In genomic region chr2:214069254-214069653, GRCh38 we compare ENCODE assay signal across 9 cellular contexts.
DNase-seq lines count a peak whose midpoint lies in the region; ATAC-seq and TF ChIP-seq lines count a peak whose summit lies in the region.
"Had no signal": no experiment of that assay in that cellular context is flagged by ENCODE, and none has a peak within 500 bp of the region (broad histone marks: within the 10 kb centered on the region; RNA-seq: fewer than 3 reads in every experiment).

No MANE protein-coding gene starts in this region.

- peak; percentile 4 for DNase-seq in activated CD8-positive, alpha-beta T cell treated with anti-CD3 and anti-CD28 coated beads for 36 hours
- no peak for DNase-seq in activated CD8-positive, alpha-beta T cell treated with anti-CD3 and anti-CD28 coated beads, Interleukin-2, amount 10 ng/mL, durations not matched to agents 7 days and 5 days
- peak; percentile 93 for DNase-seq in HS-5 (ENCODE audit: low read depth)
- DNase-seq in mammary epithelial cell: peak; percentile 94
- peak; percentile 49 to 65 for DNase-seq in trophoblast cell
- no peak for DNase-seq in esophagus squamous epithelium (lab: John Stamatoyannopoulos, UW)
- DNase-seq: activated B cell treated with CpG ODN at 0.5 μM for 24 hours had no signal

- H3K9ac ChIP-seq in mammary epithelial cell (ENCODE audit: insufficient read depth, low read length) (no peak overlapping the region), trophoblast cell (ENCODE audit: low read length) (no peak overlapping the region)

- H3K4me3 ChIP-seq in mammary epithelial cell (replicated peaks in 1 of 3; ENCODE audit: insufficient read depth in 1 of 3, low read depth in 2 of 3, low read length in 3 of 3) (no peak overlapping the region), trophoblast cell (ENCODE audit: low read depth, low read length) (no peak overlapping the region), esophagus squamous epithelium (peak overlapping the region in 1 of 4 donors; percentile 25)

- H4K8ac ChIP-seq in trophoblast cell (ENCODE audit: low read depth, low read length): no peak overlapping the region

- H2AFZ ChIP-seq in mammary epithelial cell (ENCODE audit: low read depth, low read length): no peak overlapping the region
- no peak overlapping the region for H2AFZ ChIP-seq in trophoblast cell (ENCODE audit: insufficient read depth, low read length, poor library complexity)

- peak overlapping the region; percentile 72 for H3K27ac ChIP-seq in mammary epithelial cell (ENCODE audit: insufficient read depth, low read depth, low read length)
- peak overlapping the region; percentile 25 for H3K27ac ChIP-seq in trophoblast cell (ENCODE audit: low read depth, low read length)
- no peak overlapping the region for H3K27ac ChIP-seq in esophagus squamous epithelium

- intact Hi-C loops in activated CD8-positive, alpha-beta T cell treated with anti-CD3 and anti-CD28 coated beads for 36 hours (cut with micrococcal nuclease): no loop called here
- intact Hi-C loops in mammary epithelial cell (cut with micrococcal nuclease): loop anchor here (10.0 kb wide), 1 partner anchor 264 kb away; no protein-coding TSS in a partner anchor
- intact Hi-C loops in esophagus squamous epithelium (cut with DNase I): no loop called here

- no peak for TF ChIP-seq CTCF in activated CD8-positive, alpha-beta T cell treated with anti-CD3 and anti-CD28 coated beads for 36 hours (IDR thresholded peaks at IDR 0.05)
- no peak for TF ChIP-seq CTCF in mammary epithelial cell (conservative IDR thresholded peaks at IDR 0.05 in 1 of 2, IDR thresholded peaks at IDR 0.05 in 1 of 2; ENCODE audit: extremely low read depth in 1 of 2, insufficient read depth in 1 of 2, low read depth in 1 of 2, low read length in 2 of 2)
- TF ChIP-seq CTCF in esophagus squamous epithelium (IDR thresholded peaks at IDR 0.05): no peak

- WGBS in mammary epithelial cell (ENCODE audit: low coverage, missing lambda C conversion rate): 3% methylated on average over 2 of the region's 2 CpGs
- no CpG with 5 or more reads among the region's 2 CpGs for WGBS in trophoblast cell (ENCODE audit: extremely low coverage, insufficient coverage, insufficient read length)
- 20% methylated on average over 2 of the region's 2 CpGs for WGBS in esophagus squamous epithelium, 2 donors

- no peaks in the 10 kb centered on the region for H3K27me3 Mint-ChIP-seq in activated CD8-positive, alpha-beta T cell treated with anti-CD3 and anti-CD28 coated beads for 36 hours
- H3K27me3 Mint-ChIP-seq in activated CD8-positive, alpha-beta T cell treated with anti-CD3 and anti-CD28 coated beads, Interleukin-2, amount 10 ng/mL, durations not matched to agents 7 days and 5 days (ENCODE audit: low read depth): no peaks in the 10 kb centered on the region
- H3K27me3 Mint-ChIP-seq: activated B cell treated with CpG ODN at 0.5 μM for 24 hours had no signal

- dilution Hi-C loops in mammary epithelial cell (cut with HindIII; ENCODE audit: low sequenced_read_pairs): no loop called here

- CTCF ChIA-PET in activated CD8-positive, alpha-beta T cell treated with anti-CD3 and anti-CD28 coated beads for 36 hours (lab: Charles Lee): no interaction called here
- CTCF ChIA-PET in activated CD8-positive, alpha-beta T cell treated with anti-CD3 and anti-CD28 coated beads, Interleukin-2, amount 10 ng/mL, durations not matched to agents 7 days and 5 days (lab: Charles Lee): no interaction called here
- CTCF ChIA-PET in mammary epithelial cell (lab: Charles Lee; ENCODE audit: low non-redundant PET): interaction anchor here (0.8 kb wide), 1 partner anchor 342 kb away, joined by 15 read pairs; the partner anchor contains the start of gene VWC2L

- H3K27me3 ChIP-seq in mammary epithelial cell (ENCODE audit: insufficient read depth, low read length) (no peaks in the 10 kb centered on the region), trophoblast cell (ENCODE audit: insufficient read depth, low read length) (no peaks in the 10 kb centered on the region), esophagus squamous epithelium (no peaks in the 10 kb centered on the region)

- H3K18ac ChIP-seq in trophoblast cell (ENCODE audit: low read length): no peak overlapping the region

- no peak for TF ChIP-seq POLR2A in esophagus squamous epithelium (IDR thresholded peaks at IDR 0.05)

- H3K4me1 ChIP-seq in mammary epithelial cell (ENCODE audit: insufficient read depth, low read length): peaks cover 3% of the 10 kb centered on the region
- peaks cover 0 to 3% of the 10 kb centered on the region in 2 experiments for H3K4me1 ChIP-seq in trophoblast cell (ENCODE audit: control insufficient read depth in 1 of 2, insufficient read depth in 2 of 2, low read length in 2 of 2)
- peaks cover 0 to 10% (median 0%) of the 10 kb centered on the region in 3 donors for H3K4me1 ChIP-seq in esophagus squamous epithelium

- BruUV-seq in mammary epithelial cell (replicated peaks; lab: Mats Ljungman, UMichigan): no TSS peak

- H3K23ac ChIP-seq in trophoblast cell (ENCODE audit: low read length): no peak overlapping the region

- H3K4ac ChIP-seq in trophoblast cell (ENCODE audit: low read depth, low read length): no peak overlapping the region

- peak; percentile 75 for ATAC-seq in activated CD8-positive, alpha-beta T cell treated with anti-CD3 and anti-CD28 coated beads for 36 hours
- ATAC-seq in activated CD8-positive, alpha-beta T cell treated with anti-CD3 and anti-CD28 coated beads, Interleukin-2, amount 10 ng/mL, durations not matched to agents 7 days and 5 days: no peak
- no peak for ATAC-seq in GM21529 (IDR thresholded peaks at IDR 0.05; ENCODE audit: unreplicated experiment)
- ATAC-seq in HG02678 (IDR thresholded peaks at IDR 0.05; ENCODE audit: unreplicated experiment): no peak

- H3K79me2 ChIP-seq in mammary epithelial cell (ENCODE audit: insufficient read depth, low read length): no peaks in the 10 kb centered on the region
- H3K79me2 ChIP-seq in trophoblast cell (ENCODE audit: control insufficient read depth, insufficient read depth, low read length, poor library complexity): no peaks in the 10 kb centered on the region

- no peaks in the 10 kb centered on the region for H3K4me1 Mint-ChIP-seq in activated CD8-positive, alpha-beta T cell treated with anti-CD3 and anti-CD28 coated beads for 36 hours (ENCODE audit: low read depth)
- no peaks in the 10 kb centered on the region for H3K4me1 Mint-ChIP-seq in activated CD8-positive, alpha-beta T cell treated with anti-CD3 and anti-CD28 coated beads, Interleukin-2, amount 10 ng/mL, durations not matched to agents 7 days and 5 days (ENCODE audit: low read depth)
- H3K4me1 Mint-ChIP-seq: activated B cell treated with CpG ODN at 0.5 μM for 24 hours had no signal

- in situ Hi-C loops in mammary epithelial cell (cut with MboI; ENCODE audit: low sequenced_read_pairs in 2 of 2): no loop called here

- no peak overlapping the region for H2BK12ac ChIP-seq in trophoblast cell (ENCODE audit: low read length)

- POLR2A ChIA-PET in activated CD8-positive, alpha-beta T cell treated with anti-CD3 and anti-CD28 coated beads for 36 hours (lab: Charles Lee): no interaction called here
- POLR2A ChIA-PET in activated CD8-positive, alpha-beta T cell treated with anti-CD3 and anti-CD28 coated beads, Interleukin-2, amount 10 ng/mL, durations not matched to agents 7 days and 5 days (lab: Charles Lee): interaction anchor here (0.7 kb wide), 1 partner anchor 385 kb away, joined by 3 read pairs; no protein-coding TSS in a partner anchor

- no peaks in the 10 kb centered on the region for H4K20me1 ChIP-seq in mammary epithelial cell (ENCODE audit: insufficient read depth, low read length)

- no peak overlapping the region for H3K27ac Mint-ChIP-seq in activated CD8-positive, alpha-beta T cell treated with anti-CD3 and anti-CD28 coated beads for 36 hours
- no peak overlapping the region for H3K27ac Mint-ChIP-seq in activated CD8-positive, alpha-beta T cell treated with anti-CD3 and anti-CD28 coated beads, Interleukin-2, amount 10 ng/mL, durations not matched to agents 7 days and 5 days
- H3K27ac Mint-ChIP-seq: activated B cell treated with CpG ODN at 0.5 μM for 24 hours had no signal

- H3K14ac ChIP-seq in trophoblast cell (ENCODE audit: low read length): no peak overlapping the region

- no peak overlapping the region for H2AK5ac ChIP-seq in trophoblast cell (ENCODE audit: low read length)

- H3K36me3 ChIP-seq in mammary epithelial cell (ENCODE audit: insufficient read depth, low read length): no peaks in the 10 kb centered on the region
- H3K36me3 ChIP-seq in trophoblast cell (ENCODE audit: control insufficient read depth in 1 of 2, insufficient read depth in 2 of 2, low read length in 2 of 2): no peaks in the 10 kb centered on the region
- H3K36me3 ChIP-seq in esophagus squamous epithelium: no peaks in the 10 kb centered on the region

- peaks cover 2% of the 10 kb centered on the region for H3K79me1 ChIP-seq in trophoblast cell (ENCODE audit: low read length)

- H2BK120ac ChIP-seq in trophoblast cell (ENCODE audit: insufficient read depth, low read length, poor library complexity): no peak overlapping the region

- no peaks in the 10 kb centered on the region for H3K9me3 ChIP-seq in mammary epithelial cell (replicated peaks; ENCODE audit: insufficient read depth, low read length)
- H3K9me3 ChIP-seq in trophoblast cell (ENCODE audit: insufficient read depth, low read depth, low read length): no peaks in the 10 kb centered on the region
- H3K9me3 ChIP-seq in esophagus squamous epithelium: no peaks in the 10 kb centered on the region

- no peak overlapping the region for H3K4me3 Mint-ChIP-seq in activated CD8-positive, alpha-beta T cell treated with anti-CD3 and anti-CD28 coated beads for 36 hours
- H3K4me3 Mint-ChIP-seq in activated CD8-positive, alpha-beta T cell treated with anti-CD3 and anti-CD28 coated beads, Interleukin-2, amount 10 ng/mL, durations not matched to agents 7 days and 5 days: no peak overlapping the region
- H3K4me3 Mint-ChIP-seq: activated B cell treated with CpG ODN at 0.5 μM for 24 hours had no signal

- H4K12ac ChIP-seq in trophoblast cell (ENCODE audit: low read depth, low read length): no peak overlapping the region

- peak overlapping the region; percentile 69 for H3K4me2 ChIP-seq in mammary epithelial cell (ENCODE audit: insufficient read depth, low read depth, low read length)
- H3K4me2 ChIP-seq in trophoblast cell (ENCODE audit: low read length): no peak overlapping the region

- H3K9me3 Mint-ChIP-seq in activated CD8-positive, alpha-beta T cell treated with anti-CD3 and anti-CD28 coated beads for 36 hours: no peaks in the 10 kb centered on the region
- no peaks in the 10 kb centered on the region for H3K9me3 Mint-ChIP-seq in activated CD8-positive, alpha-beta T cell treated with anti-CD3 and anti-CD28 coated beads, Interleukin-2, amount 10 ng/mL, durations not matched to agents 7 days and 5 days (ENCODE audit: insufficient read depth)
- H3K9me3 Mint-ChIP-seq: activated B cell treated with CpG ODN at 0.5 μM for 24 hours had no signal

- H3K36me3 Mint-ChIP-seq in activated CD8-positive, alpha-beta T cell treated with anti-CD3 and anti-CD28 coated beads for 36 hours (ENCODE audit: low read depth): no peaks in the 10 kb centered on the region
- no peaks in the 10 kb centered on the region for H3K36me3 Mint-ChIP-seq in activated CD8-positive, alpha-beta T cell treated with anti-CD3 and anti-CD28 coated beads, Interleukin-2, amount 10 ng/mL, durations not matched to agents 7 days and 5 days (ENCODE audit: low read depth)

- no peak overlapping the region for H2BK5ac ChIP-seq in trophoblast cell (ENCODE audit: low read depth, low read length, poor library complexity)

- no peak overlapping the region for H4K91ac ChIP-seq in trophoblast cell (ENCODE audit: low read depth, low read length)

Comparison
In these comparisons a context has a peak if more than half of its experiments do, and no peak if none do; other contexts are left out.
1. DNase-seq: peak in activated CD8-positive, alpha-beta T cell treated with anti-CD3 and anti-CD28 coated beads for 36 hours (single experiment), HS-5 (single experiment), mammary epithelial cell (single experiment) and trophoblast cell (2 of 2); none in activated CD8-positive, alpha-beta T cell treated with anti-CD3 and anti-CD28 coated beads, Interleukin-2, amount 10 ng/mL, durations not matched to agents 7 days and 5 days (single experiment) and esophagus squamous epithelium (single experiment).
2. H3K27ac ChIP-seq: peak in mammary epithelial cell (single experiment) and trophoblast cell (single experiment); none in esophagus squamous epithelium (0 of 4).